8 cellular contexts compared by ENCODE assay signal in genomic region chr2:113297596-113297995, GRCh38. TPM values are rescaled to one million over a fixed set of nuclear protein-coding genes. Genes with fewer than 3 reads are reported as not detected.
DNase-seq lines count a peak whose midpoint lies in the region; ATAC-seq, FAIRE-seq and TF ChIP-seq lines count a peak whose summit lies in the region.
"Not testable (repeated sequence)": the region's sequence is repeated elsewhere in the genome, so short reads cannot be mapped to it uniquely, and the experiment has no call there.

No MANE protein-coding gene starts in this region.

- not testable (repeated sequence) for H3K79me2 ChIP-seq in H9 (ENCODE audit: insufficient read depth, low read length); OCI-LY1 (ENCODE audit: insufficient read depth, low read length); endothelial cell of umbilical vein (ENCODE audit: control insufficient read depth, insufficient read depth, low read length)

- H2BK5ac ChIP-seq in H9 (ENCODE audit: insufficient read length, low read length), result not testable (repeated sequence)

- not testable (repeated sequence) for H3K23ac ChIP-seq in H9 (ENCODE audit: insufficient read length, low read depth, low read length)

- H2AK5ac ChIP-seq in H9 (ENCODE audit: insufficient read length, low read length), result not testable (repeated sequence)

- H3K18ac ChIP-seq in H9 (ENCODE audit: insufficient read length, low read depth, low read length), result not testable (repeated sequence)

- H3K23me2 ChIP-seq in H9 (ENCODE audit: insufficient read length, low read depth, low read length, poor library complexity, severe bottlenecking), result not testable (repeated sequence)

- H3K9me2 ChIP-seq in OCI-LY1 (ENCODE audit: low read depth, low read length), result not testable (repeated sequence)

- not testable (repeated sequence) for H3K27me3 ChIP-seq in BJ (ENCODE audit: control insufficient read depth, insufficient read depth, low read length); H9 (ENCODE audit: insufficient read depth, low read length); OCI-LY1 (ENCODE audit: insufficient read depth, low read length); right lobe of liver
- H3K27me3 ChIP-seq in endothelial cell of umbilical vein (ENCODE audit: control insufficient read depth in 2 of 2, insufficient read depth in 2 of 2, low read length in 2 of 2), result peaks cover 0 to 11% of the 10 kb centered on the region in 2 experiments

- not testable (repeated sequence) for H3K9ac ChIP-seq in H9 (ENCODE audit: extremely low read depth, insufficient read length, low read length); OCI-LY1 (ENCODE audit: low read length); endothelial cell of umbilical vein (replicated peaks; ENCODE audit: extremely low read depth, insufficient read depth, low read length)

- not testable (repeated sequence) for H3K4me2 ChIP-seq in H9 (ENCODE audit: insufficient read depth, insufficient read length, low read length); OCI-LY1 (ENCODE audit: low read length); endothelial cell of umbilical vein (ENCODE audit: insufficient read depth, low read length)

- H2BK120ac ChIP-seq in H9 (ENCODE audit: low read depth, low read length, poor library complexity, severe bottlenecking), result not testable (repeated sequence)

- H3K4me1 Mint-ChIP-seq in H9; activated naive CD4-positive, alpha-beta T cell treated with anti-CD3 and anti-CD28 coated beads for 36 hours (ENCODE audit: low read depth): not testable (repeated sequence)

- H4K5ac ChIP-seq in H9 (ENCODE audit: insufficient read length, low read depth, low read length), result not testable (repeated sequence)

- not testable (repeated sequence) for H3K27ac Mint-ChIP-seq in H9; activated naive CD4-positive, alpha-beta T cell treated with anti-CD3 and anti-CD28 coated beads for 36 hours

- not testable (repeated sequence) for H3K9me3 ChIP-seq in H9 (ENCODE audit: control insufficient read depth, low read depth, low read length); OCI-LY1 (ENCODE audit: low read length); endothelial cell of umbilical vein (replicated peaks; ENCODE audit: control insufficient read depth, insufficient read depth, low read length); right lobe of liver

- POLR2A ChIA-PET in BJ (lab: Charles Lee); endothelial cell of umbilical vein (lab: Charles Lee): not testable (repeated sequence)

- H2BK20ac ChIP-seq in H9 (ENCODE audit: low read depth, low read length, poor library complexity, severe bottlenecking), result not testable (repeated sequence)

- H2BK12ac ChIP-seq in H9 (ENCODE audit: insufficient read length, low read depth, low read length), result not testable (repeated sequence)

- BruUV-seq in endothelial cell of umbilical vein (replicated peaks; lab: Mats Ljungman, UMichigan), result not testable (repeated sequence)

- peak; percentile 80 to 96 (median 92) for ATAC-seq in right lobe of liver

- TF ChIP-seq POLR2A in endothelial cell of umbilical vein (IDR thresholded peaks at IDR 0.05; ENCODE audit: low read depth, low read length); right lobe of liver (IDR thresholded peaks at IDR 0.05): not testable (repeated sequence)

- H3K9me3 Mint-ChIP-seq in H9; activated naive CD4-positive, alpha-beta T cell treated with anti-CD3 and anti-CD28 coated beads for 36 hours: not testable (repeated sequence)

- H3K4me1 ChIP-seq in H9 (ENCODE audit: insufficient read depth, low read length); OCI-LY1 (ENCODE audit: insufficient read depth, low read length, severe bottlenecking); endothelial cell of umbilical vein (ENCODE audit: control insufficient read depth, extremely low read depth, insufficient read depth, low read length); right lobe of liver: not testable (repeated sequence)

- H4K91ac ChIP-seq in H9 (ENCODE audit: insufficient read length, low read depth, low read length), result not testable (repeated sequence)

- H2AFZ ChIP-seq in H9 (ENCODE audit: low read length); OCI-LY1 (ENCODE audit: low read length); endothelial cell of umbilical vein (ENCODE audit: low read depth, low read length): not testable (repeated sequence)

- not testable (repeated sequence) for H4K20me1 ChIP-seq in H9 (ENCODE audit: control insufficient read depth, insufficient read depth, insufficient read length); OCI-LY1 (ENCODE audit: insufficient read depth, low read length); endothelial cell of umbilical vein (replicated peaks; ENCODE audit: control insufficient read depth, extremely low read depth, insufficient read depth, low read length)

- H3K56ac ChIP-seq in H9 (ENCODE audit: insufficient read length, low read depth, low read length), result not testable (repeated sequence)

- H3K4me3 Mint-ChIP-seq in H9; activated naive CD4-positive, alpha-beta T cell treated with anti-CD3 and anti-CD28 coated beads for 36 hours: not testable (repeated sequence)

- TF ChIP-seq CTCF in BJ (IDR thresholded peaks at IDR 0.05; ENCODE audit: insufficient read depth, low read depth, low read length) (peak; percentile 36), H9 (conservative IDR thresholded peaks at IDR 0.05) (0 out of 3 replicates have a peak, but pooled peaks have one; percentile 12), OCI-LY1 (IDR thresholded peaks at IDR 0.05; ENCODE audit: low read length) (peak; percentile 47), endothelial cell of umbilical vein (IDR thresholded peaks at IDR 0.05; ENCODE audit: extremely low read depth in 1 of 2, insufficient read depth in 1 of 2, low read depth in 1 of 2, low read length in 2 of 2) (peak; percentile 19 to 27), right lobe of liver (IDR thresholded peaks at IDR 0.05) (peak in 2 of 4 donors; percentile 11 to 22)

- H3K36me3 ChIP-seq in BJ (ENCODE audit: control insufficient read depth, insufficient read depth, low read length); OCI-LY1 (ENCODE audit: insufficient read depth, low read length); endothelial cell of umbilical vein (ENCODE audit: control insufficient read depth in 2 of 2, extremely low read depth in 1 of 2, insufficient read depth in 2 of 2, low read length in 2 of 2); right lobe of liver: not testable (repeated sequence)

- H3F3A ChIP-seq in OCI-LY1 (ENCODE audit: insufficient read depth, low read length), result not testable (repeated sequence)

- not testable (repeated sequence) for H4K8ac ChIP-seq in H9 (replicated peaks; ENCODE audit: insufficient read length, low read depth, low read length)

- not testable (repeated sequence) for H3T11ph ChIP-seq in H9 (ENCODE audit: low read length)

- CTCF ChIA-PET in BJ (lab: Yijun Ruan, JAX) (interaction anchor here (1.0 to 1.8 kb wide), 6 partner anchors 10 to 72 kb away, joined by 3 to 11 read pairs (median 4); no protein-coding TSS in a partner anchor), endothelial cell of umbilical vein (lab: Charles Lee) (interaction anchor here (0.6 to 2.4 kb wide), 10 partner anchors 10 to 114 kb away, joined by 3 to 11 read pairs (median 3); no protein-coding TSS in a partner anchor)
- CTCF ChIA-PET in activated naive CD4-positive, alpha-beta T cell treated with anti-CD3 and anti-CD28 coated beads for 36 hours (lab: Charles Lee), result interaction anchor here (0.7 to 1.5 kb wide), 11 partner anchors 12 to 101 kb away, joined by 3 to 5 read pairs (median 3); no protein-coding TSS in a partner anchor

- H3K14ac ChIP-seq in H9 (ENCODE audit: insufficient read depth, low read length), result not testable (repeated sequence)

- not testable (repeated sequence) for H2BK15ac ChIP-seq in H9 (ENCODE audit: low read depth, low read length)

- DNase-seq in BJ (ENCODE audit: low read depth); H9; endothelial cell of umbilical vein (ENCODE audit: low read depth, low spot score): not testable (repeated sequence)
- peak; percentile 67 for DNase-seq in activated CD4-positive, alpha-beta T cell treated with anti-CD3 and anti-CD28 coated beads for 48 hours
- DNase-seq in activated naive CD4-positive, alpha-beta T cell treated with anti-CD3 and anti-CD28 coated beads for 36 hours, result peak; percentile 68
- peak in 2 of 3 donors; percentile 43 to 61 for DNase-seq in right lobe of liver
- DNase-seq in stimulated activated CD4-positive, alpha-beta T cell treated with anti-CD3 and anti-CD28 coated beads, Interleukin-4, amount 100 ng/mL, for 4 hours, result peak; percentile 7 to 26

- dilution Hi-C loops in endothelial cell of umbilical vein (cut with MboI; ENCODE audit: extremely low pct_ligation_motif_present, low sequenced_read_pairs), result not testable (repeated sequence)

- not testable (repeated sequence) for H3K4me3 ChIP-seq in BJ (ENCODE audit: low read depth, low read length); OCI-LY1 (ENCODE audit: low read depth, low read length, poor library complexity, severe bottlenecking); endothelial cell of umbilical vein (replicated peaks in 1 of 3; ENCODE audit: insufficient read depth in 1 of 3, low read depth in 1 of 3, low read length in 3 of 3); right lobe of liver

- WGBS in H9 (ENCODE audit: extremely low coverage, insufficient read length, low lambda C conversion rate), result no CpG with 5 or more reads among the region's 2 CpGs
- WGBS in right lobe of liver (ENCODE audit: insufficient coverage, low coverage, low lambda C conversion rate, missing lambda C conversion rate), result no CpG with 5 or more reads among the region's 2 CpGs

- H3K79me1 ChIP-seq in H9 (ENCODE audit: insufficient read depth, low read depth, low read length, poor library complexity, severe bottlenecking), result not testable (repeated sequence)

- not testable (repeated sequence) for H3K27ac ChIP-seq in H9 (ENCODE audit: insufficient read length, low read depth, low read length); OCI-LY1 (ENCODE audit: low read depth, low read length, poor library complexity, severe bottlenecking); endothelial cell of umbilical vein (ENCODE audit: insufficient read depth, low read depth, low read length); right lobe of liver

- not testable (repeated sequence) for FAIRE-seq in endothelial cell of umbilical vein (lab: Jason Lieb, UNC)

- H3K9me1 ChIP-seq in endothelial cell of umbilical vein (replicated peaks; ENCODE audit: control insufficient read depth, extremely low read depth, insufficient read depth, low read length), result not testable (repeated sequence)

- peaks cover 53% of the 10 kb centered on the region for H3K27me3 Mint-ChIP-seq in H9 (ENCODE audit: low read depth)
- not testable (repeated sequence) for H3K27me3 Mint-ChIP-seq in activated naive CD4-positive, alpha-beta T cell treated with anti-CD3 and anti-CD28 coated beads for 36 hours (ENCODE audit: low read depth)

- not testable (repeated sequence) for H3K36me3 Mint-ChIP-seq in H9 (ENCODE audit: insufficient read depth in 1 of 3, low read depth in 3 of 3); activated naive CD4-positive, alpha-beta T cell treated with anti-CD3 and anti-CD28 coated beads for 36 hours (ENCODE audit: low read depth)

- not testable (repeated sequence) for H3K4ac ChIP-seq in H9 (ENCODE audit: low read depth, low read length)

- intact Hi-C loops in activated naive CD4-positive, alpha-beta T cell treated with anti-CD3 and anti-CD28 coated beads for 36 hours (cut with micrococcal nuclease), result loop anchor here (1.0 to 5.0 kb wide), 3 partner anchors 50 to 95 kb away; no protein-coding TSS in a partner anchor
- intact Hi-C loops in endothelial cell of umbilical vein (cut with micrococcal nuclease); right lobe of liver (cut with DNase I): not testable (repeated sequence)

RNA-seq across cellular contexts. Expression of gene PAX8, which starts 18.9 kb away (rescaled TPM):
- polyA plus RNA-seq in BJ (2011; rRNA removed), result 1.1 and 1.6 TPM in 2 replicates
- polyA minus RNA-seq in BJ (2011; rRNA and poly(A)+ RNA removed), result 1.3 and 1.7 TPM in 2 replicates
- total RNA-seq in H9 (2021), result not detected in 2 replicates
- total RNA-seq in activated naive CD4-positive, alpha-beta T cell treated with anti-CD3 and anti-CD28 coated beads for 36 hours, result 1 to 10 TPM; 2.0 to 2.8 TPM
- 0.22 and 0.28 TPM in 2 replicates for total RNA-seq in endothelial cell of umbilical vein
- polyA plus RNA-seq in endothelial cell of umbilical vein, result 0.62 and 1.4 TPM in 2 replicates
- 0.52 and 0.83 TPM in 2 replicates for polyA plus RNA-seq in endothelial cell of umbilical vein (2011; cell fraction: cytosol; rRNA removed)
- 0.53 and 0.67 TPM in 2 replicates for polyA plus RNA-seq in endothelial cell of umbilical vein (2011; cell fraction: nucleus; rRNA removed)
- polyA plus RNA-seq in endothelial cell of umbilical vein (2012), result 2.0 and 3.5 TPM in 2 replicates
- 0.34 and 1.5 TPM in 2 replicates for polyA minus RNA-seq in endothelial cell of umbilical vein
- polyA minus RNA-seq in endothelial cell of umbilical vein (2011; cell fraction: cytosol; rRNA and poly(A)+ RNA removed), result not detected
- 0.34 and 0.82 TPM in 2 replicates for polyA minus RNA-seq in endothelial cell of umbilical vein (2011; cell fraction: nucleus; rRNA and poly(A)+ RNA removed)
- 1 to 10 TPM in 2 of 6 experiments, under 1 TPM in 4; 0.27 to 1.9 (median 0.86) TPM for total RNA-seq in right lobe of liver
